29 cellular contexts compared by ENCODE assay signal in the genomic region with DNA sequence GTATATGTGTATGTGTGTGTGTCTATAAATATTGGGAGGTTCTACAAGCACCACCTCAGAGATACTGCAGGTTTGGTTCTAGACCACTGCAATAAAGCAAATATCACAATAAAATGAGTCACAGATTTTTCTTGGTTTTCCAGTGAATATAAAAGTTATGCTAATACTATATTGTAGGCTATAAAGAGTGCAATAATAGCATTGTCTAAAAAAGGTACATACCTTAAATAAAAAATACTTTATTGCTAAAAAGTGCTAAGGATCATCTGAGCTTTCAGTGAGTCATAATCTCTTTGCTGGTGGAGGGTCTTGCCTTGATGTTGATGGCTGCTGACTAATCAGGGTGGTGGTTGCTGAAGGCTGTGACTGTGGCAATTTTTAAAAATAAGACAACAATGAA.
"Had no signal": no experiment of that assay in that cellular context is flagged by ENCODE, and none has a peak within 500 bp of the region (broad histone marks: within the 10 kb centered on the region; RNA-seq: fewer than 3 reads in every experiment).

No MANE protein-coding gene starts in this region.

- H3K4me3 ChIP-seq: ascending aorta, breast epithelium, cardiac muscle cell, coronary artery, dorsolateral prefrontal cortex, esophagus muscularis mucosa, gastroesophageal sphincter had no signal

- H3K27ac ChIP-seq: ascending aorta, breast epithelium, cardiac muscle cell, coronary artery, dorsolateral prefrontal cortex, esophagus muscularis mucosa, foreskin keratinocyte, gastroesophageal sphincter had no signal

- H3K9me3 ChIP-seq: ascending aorta, breast epithelium, esophagus muscularis mucosa, gastroesophageal sphincter had no signal

- H3K36me3 ChIP-seq: ascending aorta, breast epithelium, cardiac muscle cell, esophagus muscularis mucosa, gastroesophageal sphincter had no signal

- DNase-seq: activated CD4-positive, alpha-beta memory T cell treated with anti-CD3 and anti-CD28 coated beads, Interleukin-2, amount 10 ng/mL, durations not matched to agents 7 days and 5 days; activated CD4-positive, alpha-beta T cell treated with anti-CD3 and anti-CD28 coated beads for 36 hours; activated CD4-positive, alpha-beta T cell treated with anti-CD3 and anti-CD28 coated beads, Interleukin-2, amount 10 ng/mL, durations not matched to agents 7 days and 5 days; activated CD4-positive, alpha-beta T cell treated with anti-CD3 and anti-CD28 coated beads, Interleukin-2, amount 50 U/mL, for 4 hours; activated CD4-positive, CD25-positive, alpha-beta regulatory T cell; activated CD4-positive, CD25-positive, alpha-beta regulatory T cell treated with anti-CD3 and anti-CD28 coated beads, Interleukin-2, amount 50 U/mL, for 72 hours; activated CD8-positive, alpha-beta memory T cell treated with anti-CD3 and anti-CD28 coated beads, Interleukin-2, amount 50 U/mL, for 48 hours; activated gamma-delta T cell; activated naive CD4-positive, alpha-beta T cell; activated naive CD4-positive, alpha-beta T cell treated with anti-CD3 and anti-CD28 coated beads, Interleukin-2, amount 10 ng/mL, durations not matched to agents 7 days and 5 days; activated naive CD8-positive, alpha-beta T cell treated with anti-CD3 and anti-CD28 coated beads, Interleukin-2, amount 10 ng/mL, durations not matched to agents 7 days and 5 days; activated T-cell treated with anti-CD3 and anti-CD28 coated beads for 4 hours; activated T-cell treated with anti-CD3 and anti-CD28 coated beads, Interleukin-2, amount 50 U/mL, for 24 hours; activated T-cell treated with anti-CD3 and anti-CD28 coated beads, Interleukin-2, amount 50 U/mL, for 72 hours; dorsolateral prefrontal cortex; effector memory CD4-positive, alpha-beta T cell; endodermal cell; erythroblast; foreskin keratinocyte; T-helper 1 cell; T-helper 17 cell; T1000 had no signal

- H3K27me3 ChIP-seq: ascending aorta, breast epithelium, cardiac muscle cell, esophagus muscularis mucosa, foreskin keratinocyte, gastroesophageal sphincter had no signal

- H3K4me1 ChIP-seq: ascending aorta, breast epithelium, foreskin keratinocyte had no signal

- ATAC-seq: activated CD4-positive, alpha-beta T cell treated with anti-CD3 and anti-CD28 coated beads for 36 hours; activated naive CD4-positive, alpha-beta T cell treated with anti-CD3 and anti-CD28 coated beads, Interleukin-2, amount 50 U/mL, for 72 hours; activated T-cell treated with anti-CD3 and anti-CD28 coated beads, Interleukin-2, amount 50 U/mL, for 72 hours; foreskin keratinocyte; gastroesophageal sphincter; T-helper 17 cell had no signal
